8 cellular contexts compared by ENCODE assay signal in genomic region chr17:1629647-1630310, GRCh38. TPM values are rescaled to one million over a fixed set of nuclear protein-coding genes. Genes with fewer than 3 reads are reported as not detected.
DNase-seq lines count a peak whose midpoint lies in the region; ATAC-seq and TF ChIP-seq lines count a peak whose summit lies in the region.

No MANE protein-coding gene starts in this region.

- peak overlapping the region; percentile 76 for H3K27ac ChIP-seq in DND-41 (ENCODE audit: low read length)

- WGBS in lower leg skin, 2 donors: 5% methylated on average over 20 to 37 of the region's 38 CpGs

- H2AFZ ChIP-seq in DND-41 (ENCODE audit: low read depth, low read length): peak overlapping the region; percentile 65

- peak overlapping the region; percentile 70 for H3K9ac ChIP-seq in DND-41 (ENCODE audit: low read depth, low read length)

- no peak for TF ChIP-seq POLR2A in lower leg skin (IDR thresholded peaks at IDR 0.05)

- intact Hi-C loops in lower leg skin (cut with DNase I; ENCODE audit: low total_unique reads): loop anchor here (10.0 kb wide), 1 partner anchor 265 kb away; no protein-coding TSS in a partner anchor

- peak overlapping the region; percentile 95 for H3K4me2 ChIP-seq in DND-41 (ENCODE audit: insufficient read depth, low read length)

- peaks cover 43% of the 10 kb centered on the region for H3K4me1 ChIP-seq in DND-41 (ENCODE audit: insufficient read depth, low read length)

- H3K79me2 ChIP-seq in DND-41 (ENCODE audit: insufficient read depth, low read length): peaks cover 39% of the 10 kb centered on the region

- peaks cover 19% of the 10 kb centered on the region for H3K36me3 ChIP-seq in DND-41 (ENCODE audit: insufficient read depth, low read length)

- DNase-seq in DND-41: peak; percentile 89
- DNase-seq in LNCaP clone FGC (ENCODE audit: low read depth): no peak
- peak; percentile 67 for DNase-seq in activated CD4-positive, CD25-positive, alpha-beta regulatory T cell treated with anti-CD3 and anti-CD28 coated beads, Interleukin-2, amount 50 U/mL, for 72 hours
- peak; percentile 50 for DNase-seq in choroid plexus epithelial cell (ENCODE audit: low read depth)
- no peak for DNase-seq in lower leg skin (ENCODE audit: low spot score in 2 of 2)
- peak; percentile 53 for DNase-seq in stimulated activated CD8-positive, alpha-beta memory T cell treated with anti-CD3 and anti-CD28 coated beads, Interleukin-12 subunit alpha, Interleukin-12 subunit beta, amount 100 ng/mL, for 4 hours (ENCODE audit: low read depth)
- no peak for DNase-seq in NCI-H446 treated with DMSO at 0.1 percent for 48 hours (lab: John Stamatoyannopoulos, UW)

- TF ChIP-seq CTCF in DND-41 (IDR thresholded peaks at IDR 0.05; ENCODE audit: borderline replicate concordance, extremely low read depth, low read length, poor library complexity, severe bottlenecking) (peak; percentile 98), LNCaP clone FGC (IDR thresholded peaks at IDR 0.05; ENCODE audit: control insufficient read depth, extremely low read depth, insufficient read depth) (peak; percentile 51), choroid plexus epithelial cell (conservative IDR thresholded peaks at IDR 0.05; ENCODE audit: low read depth, low read length) (peak; percentile 75), lower leg skin (IDR thresholded peaks at IDR 0.05) (no peak)

- no peaks in the 10 kb centered on the region for H3K9me3 ChIP-seq in DND-41 (ENCODE audit: insufficient read depth, low read length, severe bottlenecking)

- no peaks in the 10 kb centered on the region for H4K20me1 ChIP-seq in DND-41 (ENCODE audit: insufficient read depth, low read length)

- H3K27me3 ChIP-seq in DND-41 (ENCODE audit: insufficient read depth, low read length, poor library complexity): no peaks in the 10 kb centered on the region

- H3K4me3 ChIP-seq in DND-41 (ENCODE audit: low read depth in 1 of 2, low read length in 2 of 2) (peak overlapping the region; percentile 42 to 70), LNCaP clone FGC (ENCODE audit: low read depth, low read length) (peak overlapping the region; percentile 88), choroid plexus epithelial cell (ENCODE audit: low read depth, low read length) (peak overlapping the region; percentile 76), lower leg skin (ENCODE audit: low read depth, poor library complexity, severe bottlenecking) (peak overlapping the region; percentile 57)

- ATAC-seq in DND-41 (ENCODE audit: insufficient read depth, low read depth) (peak; percentile 50), GM21526 (IDR thresholded peaks at IDR 0.05; ENCODE audit: low FRiP score, unreplicated experiment) (no peak)

RNA-seq across cellular contexts. Expression of gene SLC43A2, which starts 1.1 kb away (rescaled TPM):
- total RNA-seq in lower leg skin: 10 to 100 TPM in 2 of 4 donors, 1 to 10 TPM in 2; 5.6 to 14.5 (median 9.6) TPM

RNA-seq across cellular contexts. Expression of gene SCARF1, which starts 15.8 kb away (rescaled TPM):
- total RNA-seq in lower leg skin: 10 to 100 TPM in 1 of 4 donors, 1 to 10 TPM in 3; 4.9 to 10.0 (median 9.1) TPM

RNA-seq across cellular contexts. Expression of gene RILP, which starts 19.9 kb away (rescaled TPM):
- 10 to 100 TPM; 17.0 to 32.7 (median 19.5) TPM for total RNA-seq in lower leg skin

RNA-seq across cellular contexts. Expression of gene PRPF8, which starts 54.9 kb away (rescaled TPM):
- total RNA-seq in lower leg skin: 100 to 1,000 TPM; 140 to 228 (median 173) TPM

Comparison
In these comparisons a context has a peak if more than half of its experiments do, and no peak if none do; other contexts are left out.
1. DNase-seq: peak in DND-41 (single experiment), activated CD4-positive, CD25-positive, alpha-beta regulatory T cell treated with anti-CD3 and anti-CD28 coated beads, Interleukin-2, amount 50 U/mL, for 72 hours (single experiment), choroid plexus epithelial cell (single experiment) and stimulated activated CD8-positive, alpha-beta memory T cell treated with anti-CD3 and anti-CD28 coated beads, Interleukin-12 subunit alpha, Interleukin-12 subunit beta, amount 100 ng/mL, for 4 hours (single experiment); none in LNCaP clone FGC (single experiment), lower leg skin (0 of 2) and NCI-H446 treated with DMSO at 0.1 percent for 48 hours (single experiment).
2. CTCF ChIP-seq: peak in DND-41 (single experiment), LNCaP clone FGC (single experiment) and choroid plexus epithelial cell (single experiment); none in lower leg skin (0 of 3).
3. Peak in every context shown above with its lines, with median percentiles within 50 percentile points of each other: H3K4me3 ChIP-seq.